Comparison of ENCODE assay signal across 10 cellular contexts in genomic region chr22:48645766-48646165, GRCh38.
"Had no signal": no experiment of that assay in that cellular context is flagged by ENCODE, and none has a peak within 500 bp of the region (broad histone marks: within the 10 kb centered on the region; RNA-seq: fewer than 3 reads in every experiment).

No MANE protein-coding gene starts in this region.

- FAIRE-seq: HepG2 had no signal

- H3K4me2 ChIP-seq: GM23338, KMS-11 had no signal

- H3K4me1 ChIP-seq: HAP-1 had no signal

- H3K9me3 Mint-ChIP-seq: GM23338 had no signal

- H3K27me3 Mint-ChIP-seq: IgD-negative memory B cell had no signal

- DNase-seq: H7, HFFc6, KBM-7 had no signal

- H3K9me3 ChIP-seq: HAP-1 had no signal

- H3K36me3 ChIP-seq: HAP-1 had no signal

- H3K27ac ChIP-seq: HL-60, KMS-11 had no signal

- H3K36me3 Mint-ChIP-seq: IgD-negative memory B cell had no signal

- ATAC-seq: GM23338, HCT116, HepG2 had no signal

- H2AFZ ChIP-seq: GM23338 had no signal

- H3K9ac ChIP-seq: KMS-11 had no signal

- H3K4me3 Mint-ChIP-seq: GM23338, HFFc6, IgD-negative memory B cell had no signal

- H3K4me1 Mint-ChIP-seq: IgD-negative memory B cell had no signal

- H3K4me3 ChIP-seq: GM23338, HAP-1 had no signal

- H3K27ac Mint-ChIP-seq: GM23338, HFFc6, IgD-negative memory B cell had no signal
